Comparison of ENCODE assay signal across 26 cellular contexts in the genomic region with DNA sequence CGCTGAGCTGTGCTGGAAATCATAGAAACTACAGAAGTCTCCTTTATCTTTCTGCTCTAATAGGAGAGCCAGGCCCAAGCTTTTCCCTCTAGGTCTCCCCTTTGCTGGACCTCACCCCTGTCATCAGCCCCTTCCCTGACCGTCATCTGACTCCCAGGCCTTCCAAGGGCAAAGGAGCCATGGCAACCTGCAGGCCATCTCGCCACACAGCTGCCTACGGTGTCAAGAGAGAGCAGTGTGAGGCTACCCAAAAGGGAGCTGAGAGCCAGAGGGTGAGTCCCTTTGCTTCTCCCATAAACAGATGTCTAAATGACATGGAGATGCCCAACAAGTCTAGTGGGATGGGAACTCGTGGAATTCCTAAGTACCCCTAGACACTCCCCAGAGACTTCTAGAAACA. TPM values are rescaled to one million over a fixed set of nuclear protein-coding genes. Genes with fewer than 3 reads are reported as not detected.
DNase-seq lines count a peak whose midpoint lies in the region; ATAC-seq, FAIRE-seq and TF ChIP-seq lines count a peak whose summit lies in the region.
"Had no signal": no experiment of that assay in that cellular context is flagged by ENCODE, and none has a peak within 500 bp of the region (broad histone marks: within the 10 kb centered on the region; RNA-seq: fewer than 3 reads in every experiment).

No MANE protein-coding gene starts in this region.

- no peak overlapping the region for H2BK15ac ChIP-seq in H9 (ENCODE audit: low read depth, low read length)

- H3K4me3 ChIP-seq in K562 (no peak overlapping the region), esophagus muscularis mucosa (no peak overlapping the region), MM.1S (ENCODE audit: low read length) (no peak overlapping the region)
- H3K4me3 ChIP-seq: BLaER1, GM12878 had no signal

- H3K23me2 ChIP-seq in H9 (ENCODE audit: insufficient read length, low read depth, low read length, poor library complexity, severe bottlenecking) = no peaks in the 10 kb centered on the region

- H3K56ac ChIP-seq in H9 (ENCODE audit: insufficient read length, low read depth, low read length) = no peak overlapping the region

- H4K5ac ChIP-seq in H9 (ENCODE audit: insufficient read length, low read depth, low read length) = no peak overlapping the region

- H3K27me3 Mint-ChIP-seq in H9 (ENCODE audit: low read depth) = no peaks in the 10 kb centered on the region

- H2AFZ ChIP-seq in K562 (ENCODE audit: low read depth, low read length) = no peak overlapping the region
- no peak overlapping the region for H2AFZ ChIP-seq in H9 (ENCODE audit: low read length)
- no peak overlapping the region for H2AFZ ChIP-seq in MM.1S (ENCODE audit: low read length)

- H3T11ph ChIP-seq in H9 (ENCODE audit: low read length) = no peak overlapping the region

- no peak overlapping the region for H3K23ac ChIP-seq in H9 (ENCODE audit: insufficient read length, low read depth, low read length)

- H4K91ac ChIP-seq in H9 (ENCODE audit: insufficient read length, low read depth, low read length) = no peak overlapping the region

- BruUV-seq in K562 (replicated peaks; lab: Mats Ljungman, UMichigan) = no TSS peak

- H2BK5ac ChIP-seq in H9 (ENCODE audit: insufficient read length, low read length) = no peak overlapping the region

- no peaks in the 10 kb centered on the region for H3K36me3 Mint-ChIP-seq in H9 (ENCODE audit: insufficient read depth in 1 of 3, low read depth in 3 of 3)
- H3K36me3 Mint-ChIP-seq: CD14-positive monocyte; CD4-positive, alpha-beta memory T cell; CD4-positive, CD25-positive, alpha-beta regulatory T cell; CD8-positive, alpha-beta memory T cell had no signal

- WGBS in K562 (ENCODE audit: insufficient coverage, low coverage, missing lambda C conversion rate) = 23% methylated on average over 5 of the region's 5 CpGs
- WGBS in esophagus muscularis mucosa = 79% methylated on average over 5 of the region's 5 CpGs
- no CpG with 5 or more reads among the region's 5 CpGs for WGBS in H9 (ENCODE audit: extremely low coverage, insufficient read length, low lambda C conversion rate)

- H3K27ac Mint-ChIP-seq in H9 = no peak overlapping the region
- H3K27ac Mint-ChIP-seq: CD14-positive monocyte; CD4-positive, alpha-beta memory T cell; CD4-positive, CD25-positive, alpha-beta regulatory T cell had no signal

- no peaks in the 10 kb centered on the region for H4K20me1 ChIP-seq in K562 (replicated peaks; ENCODE audit: control insufficient read depth, insufficient read depth, low read length)
- H4K20me1 ChIP-seq in H9 (ENCODE audit: control insufficient read depth, insufficient read depth, insufficient read length) = no peaks in the 10 kb centered on the region
- H4K20me1 ChIP-seq in MM.1S (ENCODE audit: insufficient read depth, low read length) = no peaks in the 10 kb centered on the region
- H4K20me1 ChIP-seq: BLaER1 had no signal

- TF ChIP-seq CTCF in K562 (IDR thresholded peaks at IDR 0.05 in 2 of 3, conservative IDR thresholded peaks at IDR 0.05 in 1 of 3; ENCODE audit: insufficient read depth in 2 of 3, low read depth in 1 of 3, low read length in 3 of 3) (no peak), esophagus muscularis mucosa (IDR thresholded peaks at IDR 0.05) (no peak), H9 (conservative IDR thresholded peaks at IDR 0.05) (no peak), MM.1S (IDR thresholded peaks at IDR 0.05; ENCODE audit: low read length) (no peak)

- H3K9me2 ChIP-seq in MM.1S (replicated peaks; ENCODE audit: insufficient read depth, low read length) = no peaks in the 10 kb centered on the region

- ATAC-seq in K562 (no peak), GM19397 (IDR thresholded peaks at IDR 0.05; ENCODE audit: unreplicated experiment) (no peak)
- ATAC-seq: GM12878 had no signal

- no peak overlapping the region for H3K4ac ChIP-seq in H9 (ENCODE audit: low read depth, low read length)

- no peaks in the 10 kb centered on the region for H3K27me3 ChIP-seq in K562 (ENCODE audit: control insufficient read depth in 2 of 2, insufficient read depth in 2 of 2, low read length in 2 of 2)
- no peaks in the 10 kb centered on the region for H3K27me3 ChIP-seq in esophagus muscularis mucosa
- no peaks in the 10 kb centered on the region for H3K27me3 ChIP-seq in H9 (ENCODE audit: insufficient read depth, low read length)
- H3K27me3 ChIP-seq in MM.1S (replicated peaks; ENCODE audit: insufficient read depth, low read length) = no peaks in the 10 kb centered on the region
- H3K27me3 ChIP-seq: BE2C, BLaER1 had no signal

- H3K27ac ChIP-seq in K562 (ENCODE audit: extremely low read depth, low read depth, low read length) = no peak overlapping the region
- H3K27ac ChIP-seq in esophagus muscularis mucosa (replicated peaks in 1 of 4) = no peak overlapping the region
- H3K27ac ChIP-seq in H9 (ENCODE audit: insufficient read length, low read depth, low read length) = no peak overlapping the region
- no peak overlapping the region for H3K27ac ChIP-seq in MM.1S (ENCODE audit: low read length)
- H3K27ac ChIP-seq: BLaER1 had no signal

- H3K4me1 ChIP-seq in K562 (replicated peaks in 1 of 2; ENCODE audit: control insufficient read depth in 2 of 2, insufficient read depth in 2 of 2, low read length in 2 of 2) = peaks cover 0 to 3% of the 10 kb centered on the region in 2 experiments; a peak in 1 of 5 replicates
- peaks cover 9 to 11% (median 10%) of the 10 kb centered on the region in 4 donors for H3K4me1 ChIP-seq in esophagus muscularis mucosa
- no peaks in the 10 kb centered on the region for H3K4me1 ChIP-seq in H9 (ENCODE audit: insufficient read depth, low read length)
- H3K4me1 ChIP-seq in MM.1S (ENCODE audit: low read length) = peaks cover 16% of the 10 kb centered on the region

- intact Hi-C loops in K562 (cut with micrococcal nuclease) = loop anchor here (1.0 kb wide), 1 partner anchor 16 kb away; no protein-coding TSS in a partner anchor
- intact Hi-C loops in esophagus muscularis mucosa (cut with DNase I) = no loop called here

- no peak overlapping the region for H2AK5ac ChIP-seq in H9 (ENCODE audit: insufficient read length, low read length)

- no peaks in the 10 kb centered on the region for H3K79me1 ChIP-seq in H9 (ENCODE audit: insufficient read depth, low read depth, low read length, poor library complexity, severe bottlenecking)

- DNase-seq in K562 (ENCODE audit: extremely low read depth in 1 of 4, low spot score in 3 of 4) (no peak), esophagus muscularis mucosa (ENCODE audit: extremely low spot score) (peak; percentile 60), H9 (no peak), MM.1S (no peak)
- DNase-seq: 8988T; ACHN; BE2C; C1 segment of cervical spinal cord; CD4-positive, alpha-beta memory T cell; CD4-positive, CD25-positive, alpha-beta regulatory T cell; CD8-positive, alpha-beta memory T cell; COR-L47; DMS 273 treated with DMSO at 0.1 percent for 48 hours; DMS153; DMS53; DMS79; DND-41; EL; GDM1 had no signal

- no peaks in the 10 kb centered on the region for H3K79me2 ChIP-seq in K562 (ENCODE audit: control insufficient read depth, insufficient read depth, low read length)
- H3K79me2 ChIP-seq in H9 (ENCODE audit: insufficient read depth, low read length) = no peaks in the 10 kb centered on the region
- H3K79me2 ChIP-seq in MM.1S (ENCODE audit: low read length) = no peaks in the 10 kb centered on the region

- no peak overlapping the region for H3K14ac ChIP-seq in H9 (ENCODE audit: insufficient read depth, low read length)

- no peaks in the 10 kb centered on the region for H3K9me3 Mint-ChIP-seq in H9
- H3K9me3 Mint-ChIP-seq: CD14-positive monocyte; CD4-positive, alpha-beta memory T cell; CD4-positive, CD25-positive, alpha-beta regulatory T cell; CD8-positive, alpha-beta memory T cell had no signal

- H3K4me2 ChIP-seq in K562 (ENCODE audit: insufficient read depth, low read length) (no peak overlapping the region), H9 (ENCODE audit: insufficient read depth, insufficient read length, low read length) (no peak overlapping the region), MM.1S (ENCODE audit: low read depth, low read length) (no peak overlapping the region)
- H3K4me2 ChIP-seq: BLaER1 had no signal

- CTCF ChIA-PET in K562 (lab: Yijun Ruan, JAX; ENCODE audit: low intra/inter-chr PET ratio) = interaction anchor here (0.9 kb wide), 1 partner anchor 141 kb away, joined by 4 read pairs; no protein-coding TSS in a partner anchor

- H3K9me1 ChIP-seq in K562 (ENCODE audit: control insufficient read depth, insufficient read depth, low read length) = no peaks in the 10 kb centered on the region

- no peak for TF ChIP-seq RAD21 in K562 (CRISPR knock-in tag; conservative IDR thresholded peaks at IDR 0.05 in 1 of 2, IDR thresholded peaks at IDR 0.05 in 1 of 2)

- H4K8ac ChIP-seq in H9 (replicated peaks; ENCODE audit: insufficient read length, low read depth, low read length) = no peak overlapping the region

- peaks cover 8% of the 10 kb centered on the region; the same call in 1 of the 2 replicates for H3F3A ChIP-seq in MM.1S (ENCODE audit: insufficient read depth, low read length)

- H3K9ac ChIP-seq in K562 (ENCODE audit: insufficient read depth in 1 of 2, low read depth in 2 of 2, low read length in 2 of 2) = no peak overlapping the region; a peak in 1 of 4 replicates
- H3K9ac ChIP-seq in H9 (ENCODE audit: extremely low read depth, insufficient read length, low read length) = no peak overlapping the region
- H3K9ac ChIP-seq in MM.1S (ENCODE audit: low read length) = no peak overlapping the region
- H3K9ac ChIP-seq: BLaER1 had no signal

- H3K9me3 ChIP-seq in K562 (replicated peaks; ENCODE audit: control insufficient read depth, insufficient read depth, low read depth, low read length) = no peaks in the 10 kb centered on the region
- H3K9me3 ChIP-seq in esophagus muscularis mucosa = no peaks in the 10 kb centered on the region
- no peaks in the 10 kb centered on the region for H3K9me3 ChIP-seq in H9 (ENCODE audit: control insufficient read depth, low read depth, low read length)
- no peaks in the 10 kb centered on the region for H3K9me3 ChIP-seq in MM.1S (replicated peaks; ENCODE audit: insufficient read depth, low read length)
- H3K9me3 ChIP-seq: BE2C, BLaER1 had no signal

- H2BK20ac ChIP-seq in H9 (ENCODE audit: low read depth, low read length, poor library complexity, severe bottlenecking) = no peak overlapping the region

- no peak overlapping the region for H3K18ac ChIP-seq in H9 (ENCODE audit: insufficient read length, low read depth, low read length)

- H3K4me3 Mint-ChIP-seq in H9 = no peak overlapping the region
- H3K4me3 Mint-ChIP-seq: CD14-positive monocyte; CD4-positive, alpha-beta memory T cell; CD4-positive, CD25-positive, alpha-beta regulatory T cell; CD8-positive, alpha-beta memory T cell had no signal

- no peak overlapping the region for H2BK120ac ChIP-seq in H9 (ENCODE audit: low read depth, low read length, poor library complexity, severe bottlenecking)

- TF ChIP-seq POLR2A in K562 (conservative IDR thresholded peaks at IDR 0.05) = no peak
- TF ChIP-seq POLR2A in esophagus muscularis mucosa (IDR thresholded peaks at IDR 0.05; ENCODE audit: low read depth) = no peak

- no peak for FAIRE-seq in K562 (lab: Jason Lieb, UNC)
- FAIRE-seq: A204.1, GM12878, GM12892, GM18507 had no signal

- POLR2A ChIA-PET in K562 (lab: Yijun Ruan, JAX) = interaction anchor here (1.1 kb wide), 1 partner anchor 37 kb away, joined by 3 read pairs; no protein-coding TSS in a partner anchor

- H3K36me3 ChIP-seq in K562 (ENCODE audit: control insufficient read depth, insufficient read depth, low read length) = no peaks in the 10 kb centered on the region
- H3K36me3 ChIP-seq in esophagus muscularis mucosa = no peaks in the 10 kb centered on the region
- H3K36me3 ChIP-seq in MM.1S (replicated peaks; ENCODE audit: insufficient read depth, low read length) = no peaks in the 10 kb centered on the region
- H3K36me3 ChIP-seq: BE2C, BLaER1 had no signal

- H2BK12ac ChIP-seq in H9 (ENCODE audit: insufficient read length, low read depth, low read length) = no peak overlapping the region

- peaks cover 16 to 31% of the 10 kb centered on the region in 2 experiments for H3K4me1 Mint-ChIP-seq in H9

- no peak for TF ChIP-seq EP300 in K562 (IDR thresholded peaks at IDR 0.05; ENCODE audit: low read length)
- TF ChIP-seq EP300 in esophagus muscularis mucosa (IDR thresholded peaks at IDR 0.05) = no peak

- in situ Hi-C loops in K562 (cut with MboI) = loop anchor here (5.0 kb wide), 1 partner anchor 37 kb away; a partner anchor contains a TSS

RNA-seq across cellular contexts. Expression of a gene that starts 37.6 kb away (rescaled TPM):
- total RNA-seq in K562 (2011; cell fraction: chromatin; rRNA removed; ENCODE audit: low replicate concordance) = 2.0 and 4.2 TPM in 2 replicates
- total RNA-seq in K562 (2011; cell fraction: nucleolus; rRNA removed) = 1.5 and 1.7 TPM in 2 replicates
- 3.3 and 4.8 TPM in 2 replicates for total RNA-seq in K562 (2011; cell fraction: nucleoplasm; rRNA removed)
- 0.54 and 0.69 TPM in 2 replicates for total RNA-seq in K562 (2014; rRNA removed)
- total RNA-seq in K562 (2014; rRNA removed; fragmentation: Illumina TruSeq; extraction: Trizol) = 1.3 and 1.9 TPM in 2 replicates
- total RNA-seq in K562 (2015; rRNA removed; fragmentation: Illumina TruSeq; extraction: Trizol) = 1.1 and 1.2 TPM in 2 replicates
- 1.3 TPM in 2 replicates for total RNA-seq in K562 (2021)
- polyA plus RNA-seq in K562 (2011; rRNA removed) = 1.4 and 2.0 TPM in 2 replicates
- 0.19 and 0.84 TPM in 2 replicates for polyA plus RNA-seq in K562 (2011; cell fraction: cytosol; rRNA removed)
- 0.51 TPM in 2 replicates for polyA plus RNA-seq in K562 (2011; cell fraction: nucleus; rRNA removed)
- 2.6 and 3.5 TPM in 2 replicates for polyA plus RNA-seq in K562 (2012)
- 1.5 TPM in 2 replicates for polyA plus RNA-seq in K562 (2014; fragmentation: Illumina TruSeq; extraction: Trizol)
- polyA plus RNA-seq in K562 (2014; fragmentation: Nextera tagmentation; extraction: Ambion mirVana) = 1 to 10 TPM; 2.4 to 2.5 TPM
- polyA plus RNA-seq in K562 (2014; rRNA removed) = 0.65 and 0.91 TPM in 2 replicates
- 2.1 and 2.7 TPM in 2 replicates for polyA minus RNA-seq in K562 (2011; rRNA and poly(A)+ RNA removed)
- 0.73 and 0.76 TPM in 2 replicates for polyA minus RNA-seq in K562 (2011; cell fraction: cytosol; rRNA and poly(A)+ RNA removed)
- polyA minus RNA-seq in K562 (2011; cell fraction: nucleus; rRNA and poly(A)+ RNA removed) = 0.56 and 0.67 TPM in 2 replicates
- total RNA-seq in esophagus muscularis mucosa = 10 to 100 TPM; 21.5 to 35.3 (median 32.7) TPM
- 3.3 and 3.8 TPM in 2 replicates for total RNA-seq in H9 (2021)
